Comparison of ENCODE assay signal across 16 cellular contexts in the genomic region with DNA sequence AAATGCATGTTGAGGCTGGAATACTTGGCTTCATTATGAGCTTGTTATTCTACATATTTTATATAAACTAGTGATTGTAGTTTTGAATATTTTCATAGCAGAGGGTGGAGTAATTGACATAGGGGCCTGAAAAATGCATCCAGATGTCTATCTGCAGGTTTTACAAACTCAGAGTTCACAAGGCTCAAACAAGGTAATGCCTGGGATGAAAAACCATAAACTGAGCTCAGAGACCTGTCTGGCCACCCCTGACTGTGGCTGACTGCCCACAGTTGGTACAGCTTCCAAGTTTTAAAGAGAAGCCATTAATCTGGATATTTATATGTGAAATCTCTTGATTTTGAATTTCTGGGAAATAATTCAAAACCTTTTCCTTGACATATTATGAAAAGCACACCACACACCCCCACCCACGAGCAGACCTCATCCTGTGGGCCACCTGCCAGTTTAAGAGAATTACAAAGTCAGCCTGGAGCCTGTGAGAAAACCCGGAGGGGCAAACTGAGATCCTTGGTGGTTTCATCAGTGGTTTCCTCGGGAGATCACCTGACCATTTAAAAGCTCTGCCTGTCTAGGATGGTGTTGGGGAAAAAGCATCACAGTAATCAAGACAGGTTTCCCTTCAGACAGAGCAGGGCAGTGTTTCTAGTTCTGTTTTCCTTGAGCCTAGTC.
DNase-seq lines count a peak whose midpoint lies in the region; ATAC-seq and TF ChIP-seq lines count a peak whose summit lies in the region.
"Had no signal": no experiment of that assay in that cellular context is flagged by ENCODE, and none has a peak within 500 bp of the region (broad histone marks: within the 10 kb centered on the region; RNA-seq: fewer than 3 reads in every experiment).

No MANE protein-coding gene starts in this region.

- no peaks in the 10 kb centered on the region for H3K27me3 Mint-ChIP-seq in chondrocyte (ENCODE audit: low read depth)
- H3K27me3 Mint-ChIP-seq in T-helper 2 cell treated with Interferon-gamma antibody and Interleukin-4, amounts not matched to agents 5 μg/mL and 100 μg/mL, for 36 hours (ENCODE audit: low read depth): no peaks in the 10 kb centered on the region

- H3K9me3 Mint-ChIP-seq in chondrocyte (ENCODE audit: low read depth): no peaks in the 10 kb centered on the region
- no peaks in the 10 kb centered on the region for H3K9me3 Mint-ChIP-seq in T-helper 2 cell treated with Interferon-gamma antibody and Interleukin-4, amounts not matched to agents 5 μg/mL and 100 μg/mL, for 36 hours
- H3K9me3 Mint-ChIP-seq: activated T-helper 2 cell treated with anti-CD3 and anti-CD28 coated beads, Interferon-gamma antibody, Interleukin-2, Interleukin-4, amounts not matched to agents 10 μg/mL and 5 μg/mL and 100 μg/mL, durations not matched to agents 14 hours and 24 hours and 36 hours had no signal

- H3K27ac Mint-ChIP-seq in chondrocyte (ENCODE audit: unreplicated experiment): peak overlapping the region; percentile 62
- H3K27ac Mint-ChIP-seq in T-helper 2 cell treated with Interferon-gamma antibody and Interleukin-4, amounts not matched to agents 5 μg/mL and 100 μg/mL, for 36 hours: no peak overlapping the region
- H3K27ac Mint-ChIP-seq: activated T-helper 2 cell treated with anti-CD3 and anti-CD28 coated beads, Interferon-gamma antibody, Interleukin-2, Interleukin-4, amounts not matched to agents 10 μg/mL and 5 μg/mL and 100 μg/mL, durations not matched to agents 14 hours and 24 hours and 36 hours had no signal

- H3K4me1 Mint-ChIP-seq in chondrocyte (ENCODE audit: low read depth): peaks cover 18% of the 10 kb centered on the region
- no peaks in the 10 kb centered on the region for H3K4me1 Mint-ChIP-seq in T-helper 2 cell treated with Interferon-gamma antibody and Interleukin-4, amounts not matched to agents 5 μg/mL and 100 μg/mL, for 36 hours (ENCODE audit: low read depth)

- H3K4me3 ChIP-seq in LNCaP clone FGC (ENCODE audit: low read depth, low read length): no peak overlapping the region
- H3K4me3 ChIP-seq: HAP-1, heart left ventricle, pancreas, upper lobe of right lung had no signal

- TF ChIP-seq CTCF in LNCaP clone FGC (IDR thresholded peaks at IDR 0.05; ENCODE audit: control insufficient read depth, extremely low read depth, insufficient read depth) (no peak), chondrocyte (IDR thresholded peaks at IDR 0.05) (no peak)

- no peak for ATAC-seq in HG02973 (IDR thresholded peaks at IDR 0.05; ENCODE audit: unreplicated experiment)
- ATAC-seq: heart left ventricle, upper lobe of right lung had no signal

- peak; percentile 49 for DNase-seq in NCI-H146 (lab: John Stamatoyannopoulos, UW)
- DNase-seq in NCI-H146 treated with DMSO at 0.1 percent for 48 hours (lab: John Stamatoyannopoulos, UW; ENCODE audit: unreplicated experiment): no peak
- peak; percentile 14 for DNase-seq in LNCaP clone FGC (ENCODE audit: low read depth)
- no peak for DNase-seq in chondrocyte (ENCODE audit: low spot score)
- peak; percentile 53 for DNase-seq in renal cortical epithelial cell (ENCODE audit: low read depth)
- no peak for DNase-seq in T-helper 2 cell treated with Interferon-gamma antibody and Interleukin-4, amounts not matched to agents 5 μg/mL and 100 μg/mL, for 36 hours (ENCODE audit: low spot score)
- no peak for DNase-seq in T-helper 1 cell
- DNase-seq: 8988T; activated CD4-positive, alpha-beta T cell treated with anti-CD3 and anti-CD28 coated beads, Interleukin-2, amount 50 U/mL, for 4 hours; stimulated activated CD8-positive, alpha-beta memory T cell treated with anti-CD3 and anti-CD28 coated beads, Interleukin-4, amount 100 ng/mL, for 48 hours; upper lobe of right lung had no signal

- no peaks in the 10 kb centered on the region for H3K36me3 Mint-ChIP-seq in chondrocyte (ENCODE audit: low read depth)
- H3K36me3 Mint-ChIP-seq in T-helper 2 cell treated with Interferon-gamma antibody and Interleukin-4, amounts not matched to agents 5 μg/mL and 100 μg/mL, for 36 hours (ENCODE audit: low read depth): no peaks in the 10 kb centered on the region

- H3K4me3 Mint-ChIP-seq in chondrocyte (ENCODE audit: unreplicated experiment): no peak overlapping the region
- H3K4me3 Mint-ChIP-seq in T-helper 2 cell treated with Interferon-gamma antibody and Interleukin-4, amounts not matched to agents 5 μg/mL and 100 μg/mL, for 36 hours: no peak overlapping the region

Comparison
In these comparisons a context has a peak if more than half of its experiments do, and no peak if none do; other contexts are left out.
1. DNase-seq: peak in NCI-H146 (single experiment), LNCaP clone FGC (single experiment) and renal cortical epithelial cell (single experiment); none in NCI-H146 treated with DMSO at 0.1 percent for 48 hours (single experiment), chondrocyte (single experiment), T-helper 2 cell treated with Interferon-gamma antibody and Interleukin-4, amounts not matched to agents 5 μg/mL and 100 μg/mL, for 36 hours (single experiment) and T-helper 1 cell (0 of 5).